ENCODE assay signal across 30 cellular contexts in the genomic region with DNA sequence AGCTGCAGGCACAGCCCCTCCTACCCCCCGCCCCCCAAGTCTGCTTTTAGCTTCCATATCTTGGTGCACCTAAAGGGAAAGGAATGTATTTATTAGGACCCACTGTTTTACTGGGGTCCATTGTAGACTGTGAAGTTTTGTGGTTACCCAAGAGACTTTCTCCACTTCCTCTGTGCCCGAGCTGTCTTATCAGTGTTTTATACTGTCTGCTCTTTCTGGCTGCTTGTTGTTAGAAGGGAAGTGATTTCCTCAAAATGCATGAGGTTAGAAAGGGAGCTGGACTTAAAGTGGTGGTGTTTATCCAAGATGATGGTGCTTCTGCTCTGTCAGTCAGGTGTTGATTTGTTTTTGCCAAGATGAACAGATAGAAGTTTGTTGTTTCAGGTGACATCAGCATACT.
"Had no signal": no experiment of that assay in that cellular context is flagged by ENCODE, and none has a peak within 500 bp of the region (broad histone marks: within the 10 kb centered on the region; RNA-seq: fewer than 3 reads in every experiment).

No MANE protein-coding gene starts in this region.

- H3K4me2 ChIP-seq: hepatocyte, smooth muscle cell had no signal

- H3K4me3 Mint-ChIP-seq: activated CD4-positive, alpha-beta T cell treated with anti-CD3 and anti-CD28 coated beads, Interleukin-2, amount 10 ng/mL, durations not matched to agents 7 days and 5 days; activated CD8-positive, alpha-beta memory T cell treated with anti-CD3 and anti-CD28 coated beads, Interleukin-2, amount 10 ng/mL, durations not matched to agents 7 days and 5 days; activated CD8-positive, alpha-beta T cell treated with anti-CD3 and anti-CD28 coated beads for 36 hours; activated T-helper 1 cell treated with anti-CD3 and anti-CD28 coated beads, Interleukin-12 subunit alpha, Interleukin-12 subunit beta, Interleukin-2, Interleukin-4 antibody, amounts not matched to agents 30 ng/mL and 10 ng/mL and 1 ng/mL, durations not matched to agents 14 hours and 24 hours and 36 hours; mesothelial cell of epicardium; naive thymus-derived CD8-positive, alpha-beta T cell; stimulated activated memory B cell treated with anti-CD40 and anti-IgM and Interleukin-4, amounts not matched to agents 10 μg/mL and 1 μg/mL and 100 μg/mL, for 72 hours had no signal

- H3K27me3 Mint-ChIP-seq: activated CD4-positive, alpha-beta T cell treated with anti-CD3 and anti-CD28 coated beads, Interleukin-2, amount 10 ng/mL, durations not matched to agents 7 days and 5 days; activated CD8-positive, alpha-beta memory T cell treated with anti-CD3 and anti-CD28 coated beads, Interleukin-2, amount 10 ng/mL, durations not matched to agents 7 days and 5 days; activated CD8-positive, alpha-beta T cell treated with anti-CD3 and anti-CD28 coated beads for 36 hours; progenitor cell of endocrine pancreas; stimulated activated memory B cell treated with anti-CD40 and anti-IgM and Interleukin-4, amounts not matched to agents 10 μg/mL and 1 μg/mL and 100 μg/mL, for 72 hours had no signal

- H3K27me3 ChIP-seq: foreskin keratinocyte, hepatocyte, left lung, sigmoid colon, stomach, suprapubic skin, tibial nerve had no signal

- H3K4me1 ChIP-seq: foreskin keratinocyte, left lung, sigmoid colon, stomach, suprapubic skin, tibial nerve had no signal

- H3K4me3 ChIP-seq: hepatocyte, left lung, sigmoid colon, smooth muscle cell, stomach, suprapubic skin, tibial nerve had no signal

- H3K4me1 Mint-ChIP-seq: activated CD4-positive, alpha-beta T cell treated with anti-CD3 and anti-CD28 coated beads, Interleukin-2, amount 10 ng/mL, durations not matched to agents 7 days and 5 days; activated CD8-positive, alpha-beta memory T cell treated with anti-CD3 and anti-CD28 coated beads, Interleukin-2, amount 10 ng/mL, durations not matched to agents 7 days and 5 days; immature natural killer cell; naive thymus-derived CD8-positive, alpha-beta T cell; stimulated activated memory B cell treated with anti-CD40 and anti-IgM and Interleukin-4, amounts not matched to agents 10 μg/mL and 1 μg/mL and 100 μg/mL, for 72 hours had no signal

- DNase-seq: activated CD4-positive, alpha-beta T cell treated with anti-CD3 and anti-CD28 coated beads, Interleukin-2, amount 10 ng/mL, durations not matched to agents 7 days and 5 days; activated CD8-positive, alpha-beta memory T cell treated with anti-CD3 and anti-CD28 coated beads, Interleukin-2, amount 10 ng/mL, durations not matched to agents 7 days and 5 days; activated CD8-positive, alpha-beta T cell treated with anti-CD3 and anti-CD28 coated beads for 36 hours; activated gamma-delta T cell; activated naive CD4-positive, alpha-beta T cell treated with anti-CD3 and anti-CD28 coated beads, Interleukin-2, amount 50 U/mL, for 16 hours; activated T-cell treated with anti-CD3 and anti-CD28 coated beads for 4 hours; aorta; caudate nucleus; dermis blood vessel endothelial cell; effector CD8-positive, alpha-beta T cell; foreskin keratinocyte; immature natural killer cell; left lung; naive thymus-derived CD8-positive, alpha-beta T cell; retina; sigmoid colon; stimulated activated CD4-positive, alpha-beta T cell treated with anti-CD3 and anti-CD28 coated beads, Interleukin-15, amount 100 ng/mL, for 24 hours; stomach; T-helper 9 cell had no signal

- H3K27ac Mint-ChIP-seq: activated CD4-positive, alpha-beta T cell treated with anti-CD3 and anti-CD28 coated beads, Interleukin-2, amount 10 ng/mL, durations not matched to agents 7 days and 5 days; activated CD8-positive, alpha-beta memory T cell treated with anti-CD3 and anti-CD28 coated beads, Interleukin-2, amount 10 ng/mL, durations not matched to agents 7 days and 5 days; activated CD8-positive, alpha-beta T cell treated with anti-CD3 and anti-CD28 coated beads for 36 hours; activated T-helper 1 cell treated with anti-CD3 and anti-CD28 coated beads, Interleukin-12 subunit alpha, Interleukin-12 subunit beta, Interleukin-2, Interleukin-4 antibody, amounts not matched to agents 30 ng/mL and 10 ng/mL and 1 ng/mL, durations not matched to agents 14 hours and 24 hours and 36 hours; immature natural killer cell; mesothelial cell of epicardium; naive thymus-derived CD8-positive, alpha-beta T cell; progenitor cell of endocrine pancreas; stimulated activated memory B cell treated with anti-CD40 and anti-IgM and Interleukin-4, amounts not matched to agents 10 μg/mL and 1 μg/mL and 100 μg/mL, for 72 hours had no signal

- H3K36me3 ChIP-seq: left lung, sigmoid colon, stomach, suprapubic skin, tibial nerve had no signal

- H3K9me3 ChIP-seq: suprapubic skin had no signal

- H3K79me2 ChIP-seq: hepatocyte had no signal

- H3K9me3 Mint-ChIP-seq: activated CD4-positive, alpha-beta T cell treated with anti-CD3 and anti-CD28 coated beads, Interleukin-2, amount 10 ng/mL, durations not matched to agents 7 days and 5 days; activated CD8-positive, alpha-beta T cell treated with anti-CD3 and anti-CD28 coated beads for 36 hours; activated T-helper 1 cell treated with anti-CD3 and anti-CD28 coated beads, Interleukin-12 subunit alpha, Interleukin-12 subunit beta, Interleukin-2, Interleukin-4 antibody, amounts not matched to agents 30 ng/mL and 10 ng/mL and 1 ng/mL, durations not matched to agents 14 hours and 24 hours and 36 hours had no signal

- H3K27ac ChIP-seq: foreskin keratinocyte, hepatocyte, left lung, sigmoid colon, stomach, suprapubic skin, tibial nerve, VCaP had no signal

- H3K36me3 Mint-ChIP-seq: activated CD8-positive, alpha-beta memory T cell treated with anti-CD3 and anti-CD28 coated beads, Interleukin-2, amount 10 ng/mL, durations not matched to agents 7 days and 5 days; brain; immature natural killer cell; mesothelial cell of epicardium; stimulated activated memory B cell treated with anti-CD40 and anti-IgM and Interleukin-4, amounts not matched to agents 10 μg/mL and 1 μg/mL and 100 μg/mL, for 72 hours had no signal

- ATAC-seq: activated CD4-positive, CD25-positive, alpha-beta regulatory T cell treated with anti-CD3 and anti-CD28 coated beads, Interleukin-2, amount 50 U/mL, for 24 hours; activated CD8-positive, alpha-beta memory T cell treated with anti-CD3 and anti-CD28 coated beads, Interleukin-2, amount 10 ng/mL, durations not matched to agents 7 days and 5 days; activated CD8-positive, alpha-beta T cell treated with anti-CD3 and anti-CD28 coated beads for 36 hours; foreskin keratinocyte; left lung; naive thymus-derived CD8-positive, alpha-beta T cell; stimulated activated memory B cell treated with anti-CD40 and anti-IgM and Interleukin-4, amounts not matched to agents 10 μg/mL and 1 μg/mL and 100 μg/mL, for 72 hours had no signal

- H2AFZ ChIP-seq: hepatocyte had no signal
